ENCODE assay signal across 17 cellular contexts in genomic region chr14:94571950-94572349, GRCh38. TPM values are rescaled to one million over a fixed set of nuclear protein-coding genes. Genes with fewer than 3 reads are reported as not detected.
DNase-seq lines count a peak whose midpoint lies in the region; ATAC-seq, FAIRE-seq and TF ChIP-seq lines count a peak whose summit lies in the region.
"Had no signal": no experiment of that assay in that cellular context is flagged by ENCODE, and none has a peak within 500 bp of the region (broad histone marks: within the 10 kb centered on the region; RNA-seq: fewer than 3 reads in every experiment).

No MANE protein-coding gene starts in this region.

- H3K9ac ChIP-seq in adipocyte (ENCODE audit: low read length): no peak overlapping the region

- H3K4me3 ChIP-seq in adipocyte (ENCODE audit: low read length) (no peak overlapping the region), fibroblast of mammary gland (ENCODE audit: control insufficient read depth, low read depth, low read length) (no peak overlapping the region)
- H3K4me3 ChIP-seq: HAP-1, ovary, SJSA1 had no signal

- H3K27me3 ChIP-seq in adipocyte (replicated peaks; ENCODE audit: control insufficient read depth, insufficient read depth, low read length): peaks cover 2% of the 10 kb centered on the region
- H3K27me3 ChIP-seq: ovary, SJSA1 had no signal

- no peak for TF ChIP-seq CTCF in fibroblast of mammary gland (conservative IDR thresholded peaks at IDR 0.05; ENCODE audit: control insufficient read depth, insufficient read depth, low read depth, low read length)

- no peaks in the 10 kb centered on the region for H3K9me3 ChIP-seq in adipocyte (ENCODE audit: control insufficient read depth, low read length)
- H3K9me3 ChIP-seq: HAP-1, ovary, SJSA1 had no signal

- H3K36me3 ChIP-seq in adipocyte (ENCODE audit: control insufficient read depth, insufficient read depth, low read length, severe bottlenecking): no peaks in the 10 kb centered on the region
- H3K36me3 ChIP-seq: HAP-1, ovary, SJSA1 had no signal

- peaks cover 14% of the 10 kb centered on the region for H3K4me1 ChIP-seq in adipocyte (ENCODE audit: control insufficient read depth, insufficient read depth, low read length)
- H3K4me1 ChIP-seq: HAP-1 had no signal

- ATAC-seq in HG03571 (IDR thresholded peaks at IDR 0.05; ENCODE audit: unreplicated experiment): no peak
- ATAC-seq: stimulated activated naive CD8-positive, alpha-beta T cell treated with anti-CD3 and anti-CD28 coated beads, Interleukin-15, amount 100 ng/mL, for 72 hours had no signal

- DNase-seq in adipocyte (ENCODE audit: low read depth): peak; percentile 40
- DNase-seq in fibroblast of mammary gland (ENCODE audit: low read depth): peak; percentile 68
- peak; percentile 24 for DNase-seq in mesenteric fat pad (ENCODE audit: low spot score)
- peak; percentile 12 for DNase-seq in urothelium cell line (ENCODE audit: low spot score)
- no peak for DNase-seq in SIG-M5 (lab: John Stamatoyannopoulos, UW)
- DNase-seq in dedifferentiated amniotic fluid mesenchymal stem cell (ENCODE audit: extremely low spot score): no peak
- DNase-seq: activated naive CD8-positive, alpha-beta T cell treated with anti-CD3 and anti-CD28 coated beads for 36 hours; CD4-positive, CD25-positive, alpha-beta regulatory T cell; NCI-H1694; NCI-H526; stimulated activated naive CD8-positive, alpha-beta T cell treated with anti-CD3 and anti-CD28 coated beads, Interleukin-15, amount 100 ng/mL, for 72 hours had no signal

- no peak for FAIRE-seq in urothelium cell line (lab: Jason Lieb, UNC)

RNA-seq across cellular contexts. Expression of gene SERPINA5, which starts 9.3 kb away (rescaled TPM):
- 0.48 TPM for total RNA-seq in mesenteric fat pad
- total RNA-seq: activated naive CD8-positive, alpha-beta T cell treated with anti-CD3 and anti-CD28 coated beads for 36 hours; CD4-positive, CD25-positive, alpha-beta regulatory T cell; G401 had no signal

RNA-seq across cellular contexts. Expression of gene SERPINA4, which starts 10.7 kb away (rescaled TPM):
- not detected for total RNA-seq in mesenteric fat pad
- total RNA-seq: activated naive CD8-positive, alpha-beta T cell treated with anti-CD3 and anti-CD28 coated beads for 36 hours; CD4-positive, CD25-positive, alpha-beta regulatory T cell; G401; lung microvascular endothelial cell; SJSA1 had no signal

RNA-seq across cellular contexts. Expression of gene SERPINA3, which starts 40.2 kb away (rescaled TPM):
- total RNA-seq in mesenteric fat pad: 139 TPM
- total RNA-seq: activated naive CD8-positive, alpha-beta T cell treated with anti-CD3 and anti-CD28 coated beads for 36 hours; CD4-positive, CD25-positive, alpha-beta regulatory T cell; G401; lung microvascular endothelial cell had no signal

Comparison
In these comparisons a context has a peak if more than half of its experiments do, and no peak if none do; other contexts are left out.
1. DNase-seq: peak in adipocyte (single experiment), fibroblast of mammary gland (single experiment), mesenteric fat pad (single experiment) and urothelium cell line (single experiment); none in SIG-M5 (single experiment) and dedifferentiated amniotic fluid mesenchymal stem cell (single experiment).